In genomic region chr14:68939893-68940613, GRCh38 we compare ENCODE assay signal across 8 cellular contexts. TPM values are rescaled to one million over a fixed set of nuclear protein-coding genes. Genes with fewer than 3 reads are reported as not detected.
A peak's percentile ranks its signal among the peaks of the same experiment; 100 is the strongest.
DNase-seq lines count a peak whose midpoint lies in the region; ATAC-seq and TF ChIP-seq lines count a peak whose summit lies in the region.

No MANE protein-coding gene starts in this region.

- peaks cover 65% of the 10 kb centered on the region for H3K4me1 ChIP-seq in fibroblast of lung (ENCODE audit: control insufficient read depth, extremely low read depth, insufficient read depth, low read length)

- peak overlapping the region; percentile 15 for H3K4me2 ChIP-seq in fibroblast of lung (ENCODE audit: extremely low read depth, insufficient read depth, low read length)

- no peaks in the 10 kb centered on the region for H3K27me3 ChIP-seq in fibroblast of lung (ENCODE audit: control insufficient read depth, insufficient read depth, low read length)

- peaks cover 75% of the 10 kb centered on the region for H3K4me1 Mint-ChIP-seq in Calu3 (ENCODE audit: low read depth, unreplicated experiment)

- H3K9ac ChIP-seq in fibroblast of lung (ENCODE audit: insufficient read depth, low read length) = no peak overlapping the region

- H3K4me3 ChIP-seq in fibroblast of lung (replicated peaks in 1 of 4; ENCODE audit: control extremely low read depth in 1 of 4, insufficient read depth in 1 of 4, low read depth in 3 of 4, low read length in 4 of 4) = no peak overlapping the region

- peaks cover 96% of the 10 kb centered on the region for H3K79me2 ChIP-seq in fibroblast of lung (ENCODE audit: control insufficient read depth, insufficient read depth, low read length)

- no peaks in the 10 kb centered on the region for H3K27me3 Mint-ChIP-seq in Calu3 (ENCODE audit: unreplicated experiment)

- H2AFZ ChIP-seq in fibroblast of lung (ENCODE audit: low read length) = no peak overlapping the region

- H3K9me3 Mint-ChIP-seq in Calu3 (ENCODE audit: low read depth, unreplicated experiment) = no peaks in the 10 kb centered on the region

- peaks cover 62% of the 10 kb centered on the region for H3K36me3 Mint-ChIP-seq in Calu3 (ENCODE audit: insufficient read depth, unreplicated experiment)

- peak overlapping the region; percentile 80 for H3K27ac Mint-ChIP-seq in Calu3 (ENCODE audit: unreplicated experiment)

- BruUV-seq in Calu3 (replicated peaks; lab: Mats Ljungman, UMichigan) = no TSS peak

- H3K36me3 ChIP-seq in fibroblast of lung (ENCODE audit: control insufficient read depth, insufficient read depth, low read length) = peaks cover 5% of the 10 kb centered on the region

- H3K27ac ChIP-seq in fibroblast of lung (ENCODE audit: insufficient read depth, low read length) = peak overlapping the region; percentile 68

- CTCF ChIA-PET in Calu3 (lab: Charles Lee) = interaction anchor here (0.5 to 2.0 kb wide), 13 partner anchors 9 to 748 kb away, joined by 3 to 9 read pairs (median 5); partner anchors contain the start of gene ACTN1

- no peaks in the 10 kb centered on the region for H3K9me3 ChIP-seq in fibroblast of lung (ENCODE audit: control insufficient read depth, insufficient read depth, low read depth, low read length)

- peak overlapping the region; percentile 40 for H3K4me3 Mint-ChIP-seq in Calu3 (ENCODE audit: low read depth, unreplicated experiment)

- peaks cover 6% of the 10 kb centered on the region for H4K20me1 ChIP-seq in fibroblast of lung (ENCODE audit: control insufficient read depth, extremely low read depth, insufficient read depth, low read length)

- ATAC-seq in omental fat pad (ENCODE audit: low FRiP score) (peak; percentile 23), HG03565 (IDR thresholded peaks at IDR 0.05; ENCODE audit: unreplicated experiment) (no peak), HG02973 (IDR thresholded peaks at IDR 0.05; ENCODE audit: unreplicated experiment) (no peak), HG03097 (IDR thresholded peaks at IDR 0.05; ENCODE audit: low FRiP score, unreplicated experiment) (no peak)

- TF ChIP-seq CTCF in Calu3 (IDR thresholded peaks at IDR 0.05; ENCODE audit: unreplicated experiment) (no peak), fibroblast of lung (conservative IDR thresholded peaks at IDR 0.05 in 1 of 2, IDR thresholded peaks at IDR 0.05 in 1 of 2; ENCODE audit: low read depth in 1 of 2, low read length in 2 of 2) (no peak), omental fat pad (IDR thresholded peaks at IDR 0.05) (no peak)

- DNase-seq in Calu3 (peak; percentile 86), RKO (ENCODE audit: low spot score) (peak; percentile 47), fibroblast of lung (ENCODE audit: low read depth in 2 of 2) (peak; percentile 98 to 99), omental fat pad (ENCODE audit: low spot score) (no peak), LoVo (ENCODE audit: low spot score) (no peak)

- intact Hi-C loops in Calu3 (cut with micrococcal nuclease; ENCODE audit: unreplicated experiment) = loop anchor here (2.0 to 5.0 kb wide), 2 partner anchors 37 to 65 kb away; partner anchors contain the start of gene ACTN1

RNA-seq across cellular contexts. Expression of gene ACTN1, which starts 39.0 kb away (rescaled TPM):
- 246 and 326 TPM in 2 replicates for total RNA-seq in Calu3 (2022)
- total RNA-seq in fibroblast of lung = 178 and 254 TPM in 2 replicates
- 578 and 729 TPM in 2 replicates for polyA plus RNA-seq in fibroblast of lung
- polyA plus RNA-seq in fibroblast of lung (2012) = 491 and 638 TPM in 2 replicates
- 1,123 and 1,490 TPM in 2 replicates for polyA minus RNA-seq in fibroblast of lung (ENCODE audit: low replicate concordance)
- total RNA-seq in omental fat pad = 100 to 1,000 TPM; 103 to 254 (median 136) TPM

Comparison
In these comparisons a context has a peak if more than half of its experiments do, and no peak if none do; other contexts are left out.
1. DNase-seq: peak in Calu3 (single experiment), RKO (single experiment) and fibroblast of lung (2 of 2); none in omental fat pad (single experiment) and LoVo (single experiment).